Comparison of ENCODE assay signal across 14 cellular contexts in the genomic region with DNA sequence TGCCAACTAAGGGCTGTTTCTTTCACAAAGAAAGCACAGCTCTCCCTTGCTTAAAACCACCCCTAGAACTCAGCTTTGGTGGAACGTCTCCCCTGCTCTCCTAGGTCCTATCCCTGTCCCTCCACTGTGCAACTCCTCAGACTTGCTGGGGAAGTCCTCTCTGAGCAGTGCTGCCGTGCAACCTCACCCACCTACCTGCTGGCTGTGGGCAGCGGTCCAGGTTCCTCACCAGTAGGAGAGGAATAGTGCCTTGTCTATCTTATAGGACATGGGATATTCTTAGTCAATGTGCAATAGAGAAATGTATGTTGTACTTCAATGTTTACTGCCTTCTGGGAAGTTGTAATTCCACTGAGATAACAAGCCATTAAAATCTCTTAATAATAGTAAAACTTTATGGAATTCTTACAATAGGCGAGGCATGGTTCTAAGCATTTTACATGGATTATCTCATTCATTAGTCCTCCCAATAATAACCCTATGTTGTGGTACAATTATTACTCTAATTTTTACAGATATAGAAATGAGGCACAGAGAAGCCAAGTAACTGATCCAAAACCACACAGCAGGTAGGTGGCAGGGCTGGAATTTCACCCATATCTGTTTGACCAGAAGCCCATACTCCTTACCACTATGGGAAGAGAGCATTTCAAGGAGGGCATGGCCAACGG. TPM values are rescaled to one million over a fixed set of nuclear protein-coding genes. Genes with fewer than 3 reads are reported as not detected.
A peak's percentile ranks its signal among the peaks of the same experiment; 100 is the strongest.
DNase-seq lines count a peak whose midpoint lies in the region; ATAC-seq and TF ChIP-seq lines count a peak whose summit lies in the region.
"Had no signal": no experiment of that assay in that cellular context is flagged by ENCODE, and none has a peak within 500 bp of the region (broad histone marks: within the 10 kb centered on the region; RNA-seq: fewer than 3 reads in every experiment).

No MANE protein-coding gene starts in this region.

- ATAC-seq in GM23338 (no peak), lung (ENCODE audit: insufficient read depth, low FRiP score) (no peak)

- H3K79me2 ChIP-seq in GM23338 (replicated peaks; ENCODE audit: insufficient read depth), result peaks cover 44% of the 10 kb centered on the region

- peaks cover 3% of the 10 kb centered on the region for H3K27me3 Mint-ChIP-seq in GM23338 (ENCODE audit: insufficient read depth, low read depth, poor library complexity)
- no peaks in the 10 kb centered on the region for H3K27me3 Mint-ChIP-seq in brain
- peaks cover 3% of the 10 kb centered on the region for H3K27me3 Mint-ChIP-seq in activated CD4-positive, alpha-beta T cell treated with anti-CD3 and anti-CD28 coated beads, Interleukin-2, amount 10 ng/mL, durations not matched to agents 24 days and 14 days
- H3K27me3 Mint-ChIP-seq: activated T-cell treated with anti-CD3 and anti-CD28 coated beads, Interleukin-2, amount 50 U/mL, for 24 hours had no signal

- H3K36me3 ChIP-seq in GM23338 (ENCODE audit: insufficient read depth), result peaks cover 3% of the 10 kb centered on the region; the same call in 1 of the 2 replicates
- H3K36me3 ChIP-seq in lung (ENCODE audit: control insufficient read depth in 2 of 2, insufficient read depth in 2 of 2, low read length in 2 of 2), result no peaks in the 10 kb centered on the region
- H3K36me3 ChIP-seq in stomach smooth muscle (ENCODE audit: control insufficient read depth in 2 of 2, insufficient read depth in 2 of 2, low read length in 2 of 2), result peaks cover 0 to 4% of the 10 kb centered on the region in 2 donors

- H4K20me1 ChIP-seq in GM23338 (replicated peaks; ENCODE audit: insufficient read depth), result peaks cover 3% of the 10 kb centered on the region

- no peak overlapping the region for H2AFZ ChIP-seq in GM23338

- H3K36me3 Mint-ChIP-seq in GM23338 (ENCODE audit: low read depth) (peaks cover 37% of the 10 kb centered on the region), brain (no peaks in the 10 kb centered on the region)
- no peaks in the 10 kb centered on the region for H3K36me3 Mint-ChIP-seq in activated CD4-positive, alpha-beta T cell treated with anti-CD3 and anti-CD28 coated beads, Interleukin-2, amount 10 ng/mL, durations not matched to agents 24 days and 14 days (ENCODE audit: low read depth)

- WGBS in lung, 2 donors, result 76 to 84% methylated on average over 5 of the region's 5 CpGs

- H3K9me3 ChIP-seq in lung (ENCODE audit: control insufficient read depth in 2 of 2, insufficient read depth in 1 of 2, low read length in 1 of 2) (peaks cover 0 to 1% of the 10 kb centered on the region in 2 donors), stomach smooth muscle (ENCODE audit: control insufficient read depth in 2 of 2, low read length in 2 of 2) (no peaks in the 10 kb centered on the region)

- no peaks in the 10 kb centered on the region for H3K27me3 ChIP-seq in GM23338 (ENCODE audit: insufficient read depth)
- no peaks in the 10 kb centered on the region for H3K27me3 ChIP-seq in lung (ENCODE audit: control insufficient read depth, insufficient read depth)
- H3K27me3 ChIP-seq in stomach smooth muscle (ENCODE audit: control insufficient read depth in 1 of 2, insufficient read depth in 2 of 2, low read length in 2 of 2), result no peaks in the 10 kb centered on the region

- H3K27ac Mint-ChIP-seq in GM23338, result no peak overlapping the region
- peak overlapping the region in 4 of 5 experiments; percentile 38 to 87 (median 64) for H3K27ac Mint-ChIP-seq in brain
- no peak overlapping the region for H3K27ac Mint-ChIP-seq in activated CD4-positive, alpha-beta T cell treated with anti-CD3 and anti-CD28 coated beads, Interleukin-2, amount 10 ng/mL, durations not matched to agents 24 days and 14 days
- H3K27ac Mint-ChIP-seq: activated T-cell treated with anti-CD3 and anti-CD28 coated beads, Interleukin-2, amount 50 U/mL, for 24 hours had no signal

- no peak overlapping the region for H3K4me2 ChIP-seq in GM23338

- H3K4me1 Mint-ChIP-seq in GM23338 (peaks cover 36% of the 10 kb centered on the region), brain (peaks cover 64% of the 10 kb centered on the region)
- H3K4me1 Mint-ChIP-seq in activated CD4-positive, alpha-beta T cell treated with anti-CD3 and anti-CD28 coated beads, Interleukin-2, amount 10 ng/mL, durations not matched to agents 24 days and 14 days, result peaks cover 16% of the 10 kb centered on the region

- H3K4me1 ChIP-seq in GM23338 (ENCODE audit: insufficient read depth) (peaks cover 25% of the 10 kb centered on the region), lung (ENCODE audit: control insufficient read depth in 2 of 2, insufficient read depth in 2 of 2, low read length in 2 of 2) (peaks cover 19 to 28% of the 10 kb centered on the region in 2 donors), stomach smooth muscle (ENCODE audit: control insufficient read depth, insufficient read depth, low read length) (peaks cover 47% of the 10 kb centered on the region)

- intact Hi-C loops in activated CD4-positive, alpha-beta T cell treated with anti-CD3 and anti-CD28 coated beads, Interleukin-2, amount 10 ng/mL, durations not matched to agents 24 days and 14 days (cut with micrococcal nuclease), result no loop called here

- H3K9me3 Mint-ChIP-seq in GM23338, result no peaks in the 10 kb centered on the region
- no peaks in the 10 kb centered on the region for H3K9me3 Mint-ChIP-seq in brain
- H3K9me3 Mint-ChIP-seq in activated CD4-positive, alpha-beta T cell treated with anti-CD3 and anti-CD28 coated beads, Interleukin-2, amount 10 ng/mL, durations not matched to agents 24 days and 14 days, result no peaks in the 10 kb centered on the region
- H3K9me3 Mint-ChIP-seq: activated T-cell treated with anti-CD3 and anti-CD28 coated beads, Interleukin-2, amount 50 U/mL, for 24 hours had no signal

- no peak overlapping the region for H3K4me3 ChIP-seq in GM23338
- H3K4me3 ChIP-seq in lung, result no peak overlapping the region
- no peak overlapping the region for H3K4me3 ChIP-seq in stomach smooth muscle (ENCODE audit: low read length in 2 of 2)

- peak overlapping the region in 1 of 2 donors; percentile 25 for H3K9ac ChIP-seq in stomach smooth muscle (ENCODE audit: low read length in 2 of 2)

- H3K9me2 ChIP-seq in GM23338 (ENCODE audit: insufficient read depth), result no peaks in the 10 kb centered on the region

- TF ChIP-seq CTCF in GM23338 (conservative IDR thresholded peaks at IDR 0.05; ENCODE audit: low read depth in 2 of 2) (no peak), brain (conservative IDR thresholded peaks at IDR 0.05) (no peak), lung (IDR thresholded peaks at IDR 0.05; ENCODE audit: control extremely low read depth, extremely low read depth) (no peak)

- H3K27ac ChIP-seq in GM23338 (ENCODE audit: low read depth) (peak overlapping the region; percentile 87), lung (ENCODE audit: low read depth in 1 of 2, low read length in 1 of 2) (peak overlapping the region; percentile 76 to 84), stomach smooth muscle (ENCODE audit: low read length) (peak overlapping the region; percentile 89)

- DNase-seq in GM23338 (ENCODE audit: low spot score) (no peak), lung (ENCODE audit: low spot score) (no peak), putamen (ENCODE audit: low spot score) (no peak), NCI-H1092 treated with DMSO at 0.1 percent for 48 hours (lab: John Stamatoyannopoulos, UW) (no peak)
- DNase-seq in activated CD4-positive, alpha-beta T cell treated with anti-CD3 and anti-CD28 coated beads, Interleukin-2, amount 10 ng/mL, durations not matched to agents 24 days and 14 days, result no peak
- DNase-seq in stimulated activated CD4-positive, alpha-beta T cell treated with anti-CD3 and anti-CD28 coated beads, Interleukin-12 subunit alpha, Interleukin-12 subunit beta, amount 100 ng/mL, for 4 hours, result no peak
- DNase-seq: activated CD4-positive, CD25-positive, alpha-beta regulatory T cell treated with anti-CD3 and anti-CD28 coated beads, Interleukin-2, amount 50 U/mL, for 72 hours; activated T-cell treated with anti-CD3 and anti-CD28 coated beads, Interleukin-2, amount 50 U/mL, for 24 hours; GF-D8; KG1; NCI-H1930; NCI-H774 had no signal

- H3F3A ChIP-seq in GM23338 (replicated peaks; ENCODE audit: low read depth), result 0 out of 2 replicates have a peak, but pooled peaks cover 9% of the 10 kb centered on the region

- H3K4me3 Mint-ChIP-seq in GM23338 (no peak overlapping the region), brain (peak overlapping the region in 1 of 5 experiments; percentile 57)
- H3K4me3 Mint-ChIP-seq in activated CD4-positive, alpha-beta T cell treated with anti-CD3 and anti-CD28 coated beads, Interleukin-2, amount 10 ng/mL, durations not matched to agents 24 days and 14 days, result no peak overlapping the region
- H3K4me3 Mint-ChIP-seq: activated T-cell treated with anti-CD3 and anti-CD28 coated beads, Interleukin-2, amount 50 U/mL, for 24 hours had no signal

TF ChIP-seq in GM23338, 12 proteins besides CTCF, POLR2A, EP300 and RAD21 (continues in another document):
- no peak for TF ChIP-seq EZH2phosphoT487 (IDR thresholded peaks at IDR 0.05; ENCODE audit: unreplicated experiment)

RNA-seq across cellular contexts. Expression of gene UMPS, which starts 51.6 kb away (rescaled TPM):
- 48.8 and 50.9 TPM in 2 replicates for total RNA-seq in GM23338 (2014; rRNA removed; shearing (Covaris generic))
- 40.2 and 44.1 TPM in 2 replicates for polyA plus RNA-seq in GM23338 (2016; fragmentation: Nextera tagmentation; extraction: Ambion mirVana)
- 14.5 TPM for polyA plus RNA-seq in brain (ENCODE audit: insufficient read depth, low read depth, low replicate concordance)
- 10 to 100 TPM; 23.2 to 27.6 TPM for total RNA-seq in lung
- polyA plus RNA-seq in lung, result 10 to 100 TPM; 17.4 to 17.6 TPM
- 54.5 and 65.6 TPM in 2 replicates for total RNA-seq in activated CD4-positive, alpha-beta T cell treated with anti-CD3 and anti-CD28 coated beads, Interleukin-2, amount 10 ng/mL, durations not matched to agents 24 days and 14 days

Comparison
In these comparisons a context has a peak if more than half of its experiments do, and no peak if none do; other contexts are left out.
1. H3K27ac Mint-ChIP-seq: peak in brain (4 of 5); none in GM23338 (single experiment) and activated CD4-positive, alpha-beta T cell treated with anti-CD3 and anti-CD28 coated beads, Interleukin-2, amount 10 ng/mL, durations not matched to agents 24 days and 14 days (single experiment).
2. Peak in every context shown above with its lines, with median percentiles within 50 percentile points of each other: H3K27ac ChIP-seq.